In the genomic region with DNA sequence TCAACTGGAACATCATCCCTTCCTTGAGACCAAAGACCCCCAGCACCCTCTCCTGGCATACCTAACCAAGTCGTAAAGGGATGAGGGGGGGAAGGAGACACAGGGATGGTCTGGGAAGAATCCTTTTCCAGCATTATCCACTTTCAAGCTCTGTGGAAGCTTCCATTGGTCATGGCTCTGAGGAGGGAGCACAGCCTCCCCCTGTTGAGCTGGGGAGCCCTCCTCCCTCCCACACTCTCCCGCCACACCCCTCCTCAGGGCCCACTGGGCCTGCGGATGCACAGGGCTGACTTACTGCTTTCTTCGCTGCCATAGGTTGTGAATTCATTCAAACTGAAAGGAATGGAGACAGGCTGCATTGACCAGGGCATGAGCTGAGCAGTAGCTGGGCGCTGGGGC, we compare ENCODE assay signal across 13 cellular contexts. TPM values are rescaled to one million over a fixed set of nuclear protein-coding genes. Genes with fewer than 3 reads are reported as not detected.
"Had no signal": no experiment of that assay in that cellular context is flagged by ENCODE, and none has a peak within 500 bp of the region (broad histone marks: within the 10 kb centered on the region; RNA-seq: fewer than 3 reads in every experiment).

No MANE protein-coding gene starts in this region.

- H3K4me3 Mint-ChIP-seq: activated CD4-positive, alpha-beta T cell treated with anti-CD3 and anti-CD28 coated beads, Interleukin-2, amount 10 ng/mL, durations not matched to agents 7 days and 5 days; activated naive CD4-positive, alpha-beta T cell treated with anti-CD3 and anti-CD28 coated beads, Interleukin-2, amount 10 ng/mL, durations not matched to agents 7 days and 5 days; T-helper 1 cell treated with Interleukin-12 subunit alpha and Interleukin-12 subunit beta and Interleukin-4 antibody, amounts not matched to agents 30 μg/mL and 1 μg/mL, for 36 hours had no signal

- H3K9me3 ChIP-seq: left ventricle myocardium inferior had no signal

- H3K79me2 ChIP-seq: parathyroid adenoma had no signal

- H3K27ac Mint-ChIP-seq: activated naive CD4-positive, alpha-beta T cell treated with anti-CD3 and anti-CD28 coated beads, Interleukin-2, amount 10 ng/mL, durations not matched to agents 7 days and 5 days; activated T-helper 17 cell treated with anti-CD3 and anti-CD28 coated beads, Interleukin-2, amount 50 U/mL, for 72 hours; T-helper 1 cell treated with Interleukin-12 subunit alpha and Interleukin-12 subunit beta and Interleukin-4 antibody, amounts not matched to agents 30 μg/mL and 1 μg/mL, for 36 hours had no signal

- H3K27me3 Mint-ChIP-seq: activated CD4-positive, alpha-beta T cell treated with anti-CD3 and anti-CD28 coated beads, Interleukin-2, amount 10 ng/mL, durations not matched to agents 7 days and 5 days; activated naive CD4-positive, alpha-beta T cell treated with anti-CD3 and anti-CD28 coated beads, Interleukin-2, amount 10 ng/mL, durations not matched to agents 7 days and 5 days; activated T-helper 17 cell treated with anti-CD3 and anti-CD28 coated beads, Interleukin-2, amount 50 U/mL, for 72 hours had no signal

- H3K4me3 ChIP-seq: coronary artery, left ventricle myocardium inferior had no signal

- H3K27ac ChIP-seq: coronary artery, left ventricle myocardium inferior had no signal

- H3K9me3 Mint-ChIP-seq: activated CD4-positive, alpha-beta T cell treated with anti-CD3 and anti-CD28 coated beads, Interleukin-2, amount 10 ng/mL, durations not matched to agents 7 days and 5 days; activated naive CD4-positive, alpha-beta T cell treated with anti-CD3 and anti-CD28 coated beads, Interleukin-2, amount 10 ng/mL, durations not matched to agents 7 days and 5 days; activated T-helper 17 cell treated with anti-CD3 and anti-CD28 coated beads, Interleukin-2, amount 50 U/mL, for 72 hours; T-helper 1 cell treated with Interleukin-12 subunit alpha and Interleukin-12 subunit beta and Interleukin-4 antibody, amounts not matched to agents 30 μg/mL and 1 μg/mL, for 36 hours had no signal

RNA-seq across cellular contexts. Expression of a gene that starts 12.4 kb away (rescaled TPM):
- total RNA-seq: activated CD4-positive, alpha-beta T cell treated with anti-CD3 and anti-CD28 coated beads, Interleukin-2, amount 10 ng/mL, durations not matched to agents 7 days and 5 days; activated CD8-positive, alpha-beta memory T cell treated with anti-CD3 and anti-CD28 coated beads for 36 hours; activated T-helper 17 cell treated with anti-CD3 and anti-CD28 coated beads, Interleukin-2, amount 50 U/mL, for 72 hours; fibroblast of lung; frontal cortex; kidney; left ventricle myocardium inferior; temporal lobe; urinary bladder had no signal
